ENCODE assay signal across 12 cellular contexts in the genomic region with DNA sequence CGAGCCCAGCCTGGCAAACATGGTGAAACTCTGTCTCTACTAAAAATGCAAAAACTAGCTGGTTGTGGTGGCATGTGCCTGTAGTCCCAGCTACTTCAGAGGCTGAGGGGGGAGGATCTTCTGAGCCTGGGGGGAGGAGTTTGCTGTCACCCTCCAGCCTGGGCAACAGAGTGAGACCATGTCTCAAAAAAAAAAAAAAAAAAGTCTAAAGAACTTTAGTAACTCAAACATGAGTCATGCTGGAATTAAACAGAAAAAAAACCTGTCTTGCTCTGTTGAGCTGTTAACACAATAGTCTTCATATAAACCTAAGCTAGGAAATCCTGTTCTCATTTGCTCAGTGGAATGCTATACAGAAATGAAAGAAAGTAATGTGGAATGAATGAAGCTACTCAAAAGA. TPM values are rescaled to one million over a fixed set of nuclear protein-coding genes. Genes with fewer than 3 reads are reported as not detected.
DNase-seq lines count a peak whose midpoint lies in the region; ATAC-seq and TF ChIP-seq lines count a peak whose summit lies in the region.
"Had no signal": no experiment of that assay in that cellular context is flagged by ENCODE, and none has a peak within 500 bp of the region (broad histone marks: within the 10 kb centered on the region; RNA-seq: fewer than 3 reads in every experiment).

No MANE protein-coding gene starts in this region.

- peaks cover 2% of the 10 kb centered on the region for H3K27me3 Mint-ChIP-seq in activated CD4-positive, alpha-beta T cell treated with anti-CD3 and anti-CD28 coated beads for 36 hours
- H3K27me3 Mint-ChIP-seq in immature natural killer cell (ENCODE audit: low read depth in 3 of 3), result peaks cover 2 to 5% (median 3%) of the 10 kb centered on the region in 3 donors

- no peaks in the 10 kb centered on the region for H3K9me3 Mint-ChIP-seq in activated CD4-positive, alpha-beta T cell treated with anti-CD3 and anti-CD28 coated beads for 36 hours (ENCODE audit: low read depth)
- no peaks in the 10 kb centered on the region for H3K9me3 Mint-ChIP-seq in stimulated activated effector memory CD8-positive, alpha-beta T cell treated with anti-CD3 and anti-CD28 coated beads, Interleukin-12 subunit alpha, Interleukin-12 subunit beta, amount 100 ng/mL, for 72 hours
- H3K9me3 Mint-ChIP-seq in immature natural killer cell, result no peaks in the 10 kb centered on the region
- H3K9me3 Mint-ChIP-seq: activated T-helper 1 cell treated with anti-CD3 and anti-CD28 coated beads, Interleukin-12 subunit alpha, Interleukin-12 subunit beta, Interleukin-2, Interleukin-4 antibody, amounts not matched to agents 30 ng/mL and 10 ng/mL and 1 ng/mL, durations not matched to agents 14 hours and 24 hours and 36 hours; T-helper 2 cell treated with Interferon-gamma antibody and Interleukin-4, amounts not matched to agents 5 μg/mL and 100 μg/mL, for 36 hours had no signal

- peak; percentile 51 for ATAC-seq in activated CD4-positive, alpha-beta T cell treated with anti-CD3 and anti-CD28 coated beads for 36 hours
- ATAC-seq in stimulated activated effector memory CD8-positive, alpha-beta T cell treated with anti-CD3 and anti-CD28 coated beads, Interleukin-12 subunit alpha, Interleukin-12 subunit beta, amount 100 ng/mL, for 72 hours, result peak; percentile 21
- ATAC-seq: left colon had no signal

- POLR2A ChIA-PET in activated CD4-positive, alpha-beta T cell treated with anti-CD3 and anti-CD28 coated beads for 36 hours (lab: Charles Lee), result no interaction called here

- H3K4me3 ChIP-seq in epithelial cell of proximal tubule (ENCODE audit: low read depth, low read length), result no peak overlapping the region

- no peak for DNase-seq in activated CD4-positive, alpha-beta T cell treated with anti-CD3 and anti-CD28 coated beads for 36 hours
- DNase-seq in activated CD4-positive, alpha-beta T cell treated with anti-CD3 and anti-CD28 coated beads for 48 hours, result no peak
- DNase-seq in NCI-H226 (peak; percentile 10), epithelial cell of proximal tubule (ENCODE audit: low read depth) (peak; percentile 89), mucosa of gallbladder (ENCODE audit: low spot score) (no peak), Kasumi-1 (lab: John Stamatoyannopoulos, UW) (no peak), immature natural killer cell (no peak)
- no peak for DNase-seq in stimulated activated effector memory CD8-positive, alpha-beta T cell treated with anti-CD3 and anti-CD28 coated beads, Interleukin-12 subunit alpha, Interleukin-12 subunit beta, amount 100 ng/mL, for 72 hours (ENCODE audit: low spot score in 2 of 2)
- DNase-seq: left colon, NCI-H524 had no signal

- no peaks in the 10 kb centered on the region for H3K36me3 Mint-ChIP-seq in activated CD4-positive, alpha-beta T cell treated with anti-CD3 and anti-CD28 coated beads for 36 hours (ENCODE audit: low read depth)
- no peaks in the 10 kb centered on the region for H3K36me3 Mint-ChIP-seq in stimulated activated effector memory CD8-positive, alpha-beta T cell treated with anti-CD3 and anti-CD28 coated beads, Interleukin-12 subunit alpha, Interleukin-12 subunit beta, amount 100 ng/mL, for 72 hours
- no peaks in the 10 kb centered on the region for H3K36me3 Mint-ChIP-seq in immature natural killer cell

- CTCF ChIA-PET in activated CD4-positive, alpha-beta T cell treated with anti-CD3 and anti-CD28 coated beads for 36 hours (lab: Charles Lee), result interaction anchor here (0.7 to 1.3 kb wide), 2 partner anchors 287 to 332 kb away, joined by 3 to 4 read pairs; no protein-coding TSS in a partner anchor

- H3K27ac Mint-ChIP-seq in activated CD4-positive, alpha-beta T cell treated with anti-CD3 and anti-CD28 coated beads for 36 hours, result no peak overlapping the region
- H3K27ac Mint-ChIP-seq in stimulated activated effector memory CD8-positive, alpha-beta T cell treated with anti-CD3 and anti-CD28 coated beads, Interleukin-12 subunit alpha, Interleukin-12 subunit beta, amount 100 ng/mL, for 72 hours, result no peak overlapping the region
- no peak overlapping the region for H3K27ac Mint-ChIP-seq in immature natural killer cell
- H3K27ac Mint-ChIP-seq: activated T-helper 1 cell treated with anti-CD3 and anti-CD28 coated beads, Interleukin-12 subunit alpha, Interleukin-12 subunit beta, Interleukin-2, Interleukin-4 antibody, amounts not matched to agents 30 ng/mL and 10 ng/mL and 1 ng/mL, durations not matched to agents 14 hours and 24 hours and 36 hours; T-helper 2 cell treated with Interferon-gamma antibody and Interleukin-4, amounts not matched to agents 5 μg/mL and 100 μg/mL, for 36 hours had no signal

- no peak for TF ChIP-seq CTCF in epithelial cell of proximal tubule (conservative IDR thresholded peaks at IDR 0.05; ENCODE audit: low read depth, low read length)

- H3K4me1 Mint-ChIP-seq in activated CD4-positive, alpha-beta T cell treated with anti-CD3 and anti-CD28 coated beads for 36 hours, result peaks cover 2% of the 10 kb centered on the region
- H3K4me1 Mint-ChIP-seq in stimulated activated effector memory CD8-positive, alpha-beta T cell treated with anti-CD3 and anti-CD28 coated beads, Interleukin-12 subunit alpha, Interleukin-12 subunit beta, amount 100 ng/mL, for 72 hours, result no peaks in the 10 kb centered on the region
- H3K4me1 Mint-ChIP-seq in immature natural killer cell, result no peaks in the 10 kb centered on the region

- intact Hi-C loops in activated CD4-positive, alpha-beta T cell treated with anti-CD3 and anti-CD28 coated beads for 36 hours (cut with DNase I, micrococcal nuclease), result loop anchor here (10.0 kb wide), 1 partner anchor 887 kb away; no protein-coding TSS in a partner anchor

- no peak overlapping the region for H3K4me3 Mint-ChIP-seq in activated CD4-positive, alpha-beta T cell treated with anti-CD3 and anti-CD28 coated beads for 36 hours
- H3K4me3 Mint-ChIP-seq in stimulated activated effector memory CD8-positive, alpha-beta T cell treated with anti-CD3 and anti-CD28 coated beads, Interleukin-12 subunit alpha, Interleukin-12 subunit beta, amount 100 ng/mL, for 72 hours, result no peak overlapping the region
- H3K4me3 Mint-ChIP-seq in immature natural killer cell, result no peak overlapping the region
- H3K4me3 Mint-ChIP-seq: activated T-helper 1 cell treated with anti-CD3 and anti-CD28 coated beads, Interleukin-12 subunit alpha, Interleukin-12 subunit beta, Interleukin-2, Interleukin-4 antibody, amounts not matched to agents 30 ng/mL and 10 ng/mL and 1 ng/mL, durations not matched to agents 14 hours and 24 hours and 36 hours; T-helper 2 cell treated with Interferon-gamma antibody and Interleukin-4, amounts not matched to agents 5 μg/mL and 100 μg/mL, for 36 hours had no signal

RNA-seq across cellular contexts. Expression of gene DISP1, which starts 16.7 kb away (rescaled TPM):
- total RNA-seq in activated CD4-positive, alpha-beta T cell treated with anti-CD3 and anti-CD28 coated beads for 36 hours, result 1 to 10 TPM in 1 of 2 experiments, under 1 TPM in 1; 0.98 to 1.9 TPM
- total RNA-seq in epithelial cell of proximal tubule, result 2.3 and 3.8 TPM in 2 replicates
- 27.4 TPM for total RNA-seq in mucosa of gallbladder
- polyA plus RNA-seq in immature natural killer cell, result 1 to 10 TPM; 2.5 to 5.1 (median 2.8) TPM

Comparison
In these comparisons a context has a peak if more than half of its experiments do, and no peak if none do; other contexts are left out.
1. DNase-seq: peak in NCI-H226 (single experiment) and epithelial cell of proximal tubule (single experiment); none in activated CD4-positive, alpha-beta T cell treated with anti-CD3 and anti-CD28 coated beads for 36 hours (single experiment), activated CD4-positive, alpha-beta T cell treated with anti-CD3 and anti-CD28 coated beads for 48 hours (single experiment), stimulated activated effector memory CD8-positive, alpha-beta T cell treated with anti-CD3 and anti-CD28 coated beads, Interleukin-12 subunit alpha, Interleukin-12 subunit beta, amount 100 ng/mL, for 72 hours (0 of 2), mucosa of gallbladder (single experiment), Kasumi-1 (0 of 2) and immature natural killer cell (0 of 3).